In genomic region chr10:132508497-132509443, GRCh38 we compare ENCODE assay signal across 16 cellular contexts. TPM values are rescaled to one million over a fixed set of nuclear protein-coding genes. Genes with fewer than 3 reads are reported as not detected.
A peak's percentile ranks its signal among the peaks of the same experiment; 100 is the strongest.
DNase-seq lines count a peak whose midpoint lies in the region; ATAC-seq, FAIRE-seq and TF ChIP-seq lines count a peak whose summit lies in the region.
"Had no signal": no experiment of that assay in that cellular context is flagged by ENCODE, and none has a peak within 500 bp of the region (broad histone marks: within the 10 kb centered on the region; RNA-seq: fewer than 3 reads in every experiment).

No MANE protein-coding gene starts in this region.

- H3K9me3 ChIP-seq in heart left ventricle (peaks cover 0 to 4% (median 0%) of the 10 kb centered on the region in 12 donors), pancreas (no peaks in the 10 kb centered on the region), aorta (ENCODE audit: control insufficient read depth, low read length) (no peaks in the 10 kb centered on the region)

- no peaks in the 10 kb centered on the region for H3K9me3 Mint-ChIP-seq in activated T-cell treated with anti-CD3 and anti-CD28 coated beads, Interleukin-2, amount 50 U/mL, for 24 hours
- H3K9me3 Mint-ChIP-seq: activated T-helper 17 cell treated with anti-CD3 and anti-CD28 coated beads, Interleukin-2, amount 50 U/mL, for 72 hours; neural crest cell; stimulated activated naive CD8-positive, alpha-beta T cell treated with anti-CD3 and anti-CD28 coated beads, Interleukin-15, Interleukin-2, amounts not matched to agents 100 ng/mL and 50 ng/mL, for 24 hours had no signal

- H3K4me3 Mint-ChIP-seq in activated T-cell treated with anti-CD3 and anti-CD28 coated beads, Interleukin-2, amount 50 U/mL, for 24 hours, result no peak overlapping the region
- H3K4me3 Mint-ChIP-seq: activated T-helper 17 cell treated with anti-CD3 and anti-CD28 coated beads, Interleukin-2, amount 50 U/mL, for 72 hours; neural crest cell; stimulated activated naive CD8-positive, alpha-beta T cell treated with anti-CD3 and anti-CD28 coated beads, Interleukin-15, Interleukin-2, amounts not matched to agents 100 ng/mL and 50 ng/mL, for 24 hours; WTC11 had no signal

- H3K36me3 ChIP-seq in heart left ventricle (peaks cover 0 to 6% (median 0%) of the 10 kb centered on the region in 9 donors), pancreas (no peaks in the 10 kb centered on the region), aorta (ENCODE audit: control insufficient read depth in 1 of 2, insufficient read depth in 2 of 2, low read length in 1 of 2) (no peaks in the 10 kb centered on the region)

- H3K36me3 Mint-ChIP-seq in activated T-cell treated with anti-CD3 and anti-CD28 coated beads, Interleukin-2, amount 50 U/mL, for 24 hours (ENCODE audit: low read depth), result no peaks in the 10 kb centered on the region
- H3K36me3 Mint-ChIP-seq: WTC11 had no signal

- FAIRE-seq in pancreas (lab: Jason Lieb, UNC), result no peak
- FAIRE-seq: bronchial epithelial cell, GM18507 had no signal

- H3K4me3 ChIP-seq in heart left ventricle (no peak overlapping the region), pancreas (no peak overlapping the region), aorta (ENCODE audit: low read length in 2 of 2) (no peak overlapping the region)

- no peak overlapping the region for H3K27ac Mint-ChIP-seq in activated T-cell treated with anti-CD3 and anti-CD28 coated beads, Interleukin-2, amount 50 U/mL, for 24 hours
- H3K27ac Mint-ChIP-seq: activated T-helper 17 cell treated with anti-CD3 and anti-CD28 coated beads, Interleukin-2, amount 50 U/mL, for 72 hours; stimulated activated naive CD8-positive, alpha-beta T cell treated with anti-CD3 and anti-CD28 coated beads, Interleukin-15, Interleukin-2, amounts not matched to agents 100 ng/mL and 50 ng/mL, for 24 hours; WTC11 had no signal

- H3K27me3 ChIP-seq in heart left ventricle (no peaks in the 10 kb centered on the region), pancreas (no peaks in the 10 kb centered on the region), aorta (ENCODE audit: control insufficient read depth in 1 of 2, insufficient read depth in 2 of 2, low read length in 1 of 2) (no peaks in the 10 kb centered on the region)

- peak; percentile 9 for DNase-seq in activated T-cell treated with anti-CD3 and anti-CD28 coated beads, Interleukin-2, amount 50 U/mL, for 24 hours
- no peak for DNase-seq in activated T-cell treated with anti-CD3 and anti-CD28 coated beads, Interleukin-2, amount 50 U/mL, for 1 hour
- DNase-seq in heart left ventricle (peak; percentile 68 to 89 (median 80)), pancreas (peak in 4 of 6 donors; percentile 43 to 76 (median 64)), aorta (peak; percentile 85 to 92), SKM-1 treated with dmso at 0.1 percent for 144 hours (lab: John Stamatoyannopoulos, UW; ENCODE audit: unreplicated experiment) (no peak), SW 1271 (lab: John Stamatoyannopoulos, UW) (no peak)
- DNase-seq: DMS79 treated with DMSO at 0.1 percent for 48 hours, NCI-H226 had no signal

- peak overlapping the region in 11 of 12 donors; percentile 35 to 78 (median 57) for H3K27ac ChIP-seq in heart left ventricle
- H3K27ac ChIP-seq in pancreas, result no peak overlapping the region
- H3K27ac ChIP-seq in aorta (ENCODE audit: low read depth in 1 of 2, low read length in 2 of 2), result no peak overlapping the region

- no peaks in the 10 kb centered on the region for H3K4me1 Mint-ChIP-seq in activated T-cell treated with anti-CD3 and anti-CD28 coated beads, Interleukin-2, amount 50 U/mL, for 24 hours (ENCODE audit: low read depth)
- H3K4me1 Mint-ChIP-seq: activated T-helper 17 cell treated with anti-CD3 and anti-CD28 coated beads, Interleukin-2, amount 50 U/mL, for 72 hours; neural crest cell; WTC11 had no signal

- TF ChIP-seq CTCF in heart left ventricle (IDR thresholded peaks at IDR 0.05) (peak in 11 of 12 donors; percentile 10 to 64 (median 48)), pancreas (IDR thresholded peaks at IDR 0.05) (no peak)

- peaks cover 0 to 70% (median 27%) of the 10 kb centered on the region in 12 donors for H3K4me1 ChIP-seq in heart left ventricle
- H3K4me1 ChIP-seq in pancreas, result no peaks in the 10 kb centered on the region
- H3K4me1 ChIP-seq in aorta (ENCODE audit: control insufficient read depth in 1 of 2, insufficient read depth in 2 of 2, low read length in 2 of 2), result no peaks in the 10 kb centered on the region

- TF ChIP-seq POLR2A in heart left ventricle (IDR thresholded peaks at IDR 0.05), result no peak

- ATAC-seq in heart left ventricle (peak; percentile 83 to 92 (median 86)), pancreas (peak in 3 of 4 donors; percentile 80 to 95 (median 85)), aorta (ENCODE audit: low FRiP score) (peak; percentile 74), HG03520 (IDR thresholded peaks at IDR 0.05; ENCODE audit: unreplicated experiment) (no peak)
- ATAC-seq: activated T-helper 17 cell treated with anti-CD3 and anti-CD28 coated beads, Interleukin-2, amount 50 U/mL, for 72 hours; WTC11 had no signal

- intact Hi-C loops in heart left ventricle (cut with DNase I), result loop anchor here in 6 of 10 donors (2.0 to 10.0 kb wide), 6 partner anchors 41 to 130 kb away; no protein-coding TSS in a partner anchor
- intact Hi-C loops in pancreas (cut with DNase I), result no loop called here
- intact Hi-C loops in aorta (cut with DNase I), result loop anchor here (2.0 kb wide), 2 partner anchors 68 to 130 kb away; no protein-coding TSS in a partner anchor

- no peaks in the 10 kb centered on the region for H3K27me3 Mint-ChIP-seq in activated T-cell treated with anti-CD3 and anti-CD28 coated beads, Interleukin-2, amount 50 U/mL, for 24 hours
- H3K27me3 Mint-ChIP-seq: stimulated activated naive CD8-positive, alpha-beta T cell treated with anti-CD3 and anti-CD28 coated beads, Interleukin-15, Interleukin-2, amounts not matched to agents 100 ng/mL and 50 ng/mL, for 24 hours had no signal

- 55 to 63% (median 60%) methylated on average over 17 to 19 of the region's 19 CpGs for WGBS in heart left ventricle, 4 donors
- WGBS in pancreas, 2 donors, result 83 to 85% methylated on average over 19 of the region's 19 CpGs
- 49 to 58% methylated on average over 19 of the region's 19 CpGs for WGBS in aorta, 2 donors

RNA-seq across cellular contexts. Expression of gene INPP5A, which starts 28.8 kb away (rescaled TPM):
- total RNA-seq in heart left ventricle, result 100 to 1,000 TPM in 6 of 9 donors, 10 to 100 TPM in 3; 78.1 to 179 (median 113) TPM
- polyA plus RNA-seq in heart left ventricle, result 10 to 100 TPM; 38.6 to 60.1 TPM
- total RNA-seq in pancreas, result 10 to 100 TPM in 5 of 6 donors, 1 to 10 TPM in 1; 8.9 to 15.6 (median 11.9) TPM
- polyA plus RNA-seq in pancreas, result 10 to 100 TPM in 1 of 2 donors, 1 to 10 TPM in 1; 5.9 to 11.4 TPM
- 100 to 1,000 TPM in 1 of 2 donors, 10 to 100 TPM in 1; 66.4 to 112 TPM for total RNA-seq in aorta
- 10 to 100 TPM; 37.7 to 43.4 TPM for polyA plus RNA-seq in aorta

Comparison
In these comparisons a context has a peak if more than half of its experiments do, and no peak if none do; other contexts are left out.
1. DNase-seq: peak in activated T-cell treated with anti-CD3 and anti-CD28 coated beads, Interleukin-2, amount 50 U/mL, for 24 hours (single experiment), heart left ventricle (5 of 5), pancreas (4 of 6) and aorta (2 of 2); none in activated T-cell treated with anti-CD3 and anti-CD28 coated beads, Interleukin-2, amount 50 U/mL, for 1 hour (single experiment), SKM-1 treated with dmso at 0.1 percent for 144 hours (single experiment) and SW 1271 (0 of 2).
2. H3K27ac ChIP-seq: peak in heart left ventricle (11 of 12); none in pancreas (0 of 4) and aorta (0 of 2).
3. CTCF ChIP-seq: peak in heart left ventricle (11 of 12); none in pancreas (0 of 4).
4. RNA of gene INPP5A, which starts 28.8 kb away (total RNA-seq): 78.1 to 179 TPM in heart left ventricle and 66.4 to 112 TPM in aorta; 8.9 to 15.6 TPM in pancreas; every median in the first group is over 4 times any median in the second.
5. intact Hi-C loops: an anchor here in heart left ventricle (2.0 to 10.0 kb wide) and aorta (2.0 kb wide); none called in pancreas.